Comparison of ENCODE assay signal across 1 cellular context in genomic region chr9:36140086-36141084, GRCh38.
TF ChIP-seq lines count a peak whose summit lies in the region.

No MANE protein-coding gene starts in this region.

TF ChIP-seq in SK-N-SH treated with all-trans-retinoic acid at 6 μM for 48 hours, 23 proteins besides CTCF, POLR2A, EP300 and RAD21 (continued from another document):
- no peak for TF ChIP-seq TSHZ2 (CRISPR knock-in tag; IDR thresholded peaks at IDR 0.05)
- no peak for TF ChIP-seq ZNF8 (CRISPR knock-in tag; IDR thresholded peaks at IDR 0.05)
- no peak for TF ChIP-seq GLIS3 (CRISPR knock-in tag; IDR thresholded peaks at IDR 0.05)
- no peak for TF ChIP-seq ZFP3 (CRISPR knock-in tag; IDR thresholded peaks at IDR 0.05)
